In genomic region chr2:164782323-164782722, GRCh38 we compare ENCODE assay signal across 16 cellular contexts. TPM values are rescaled to one million over a fixed set of nuclear protein-coding genes. Genes with fewer than 3 reads are reported as not detected.
DNase-seq lines count a peak whose midpoint lies in the region; ATAC-seq and TF ChIP-seq lines count a peak whose summit lies in the region.
"Had no signal": no experiment of that assay in that cellular context is flagged by ENCODE, and none has a peak within 500 bp of the region (broad histone marks: within the 10 kb centered on the region; RNA-seq: fewer than 3 reads in every experiment).

No MANE protein-coding gene starts in this region.

- H3K36me3 ChIP-seq in HEK293 (ENCODE audit: control insufficient read depth in 2 of 2, insufficient read depth in 1 of 2, low read length in 2 of 2), result no peaks in the 10 kb centered on the region

- H3K27ac Mint-ChIP-seq in endothelial cell (ENCODE audit: unreplicated experiment), result peak overlapping the region; percentile 85
- H3K27ac Mint-ChIP-seq: activated CD4-positive, alpha-beta memory T cell treated with anti-CD3 and anti-CD28 coated beads for 36 hours; activated T-helper 1 cell treated with anti-CD3 and anti-CD28 coated beads, Interleukin-12 subunit alpha, Interleukin-12 subunit beta, Interleukin-2, Interleukin-4 antibody, amounts not matched to agents 30 ng/mL and 10 ng/mL and 1 ng/mL, durations not matched to agents 14 hours and 24 hours and 36 hours; effector memory CD8-positive, alpha-beta T cell had no signal

- H3K9me3 ChIP-seq in HEK293 (ENCODE audit: control insufficient read depth, insufficient read depth, low read depth, low read length), result no peaks in the 10 kb centered on the region

- no peak overlapping the region for H3K27ac ChIP-seq in HEK293 (ENCODE audit: extremely low read depth, low read depth, low read length)
- H3K27ac ChIP-seq: KMS-11 had no signal

- CTCF ChIA-PET in HEK293 (lab: Yijun Ruan, JAX), result interaction anchor here (0.6 to 1.0 kb wide), 2 partner anchors 11 to 20 kb away, joined by 5 read pairs; no protein-coding TSS in a partner anchor

- in situ Hi-C loops in GM13977 (cut with MboI; ENCODE audit: low pct_unique_long_range_greater_than_20kb, low sequenced_read_pairs, unreplicated experiment), result no loop called here

- peaks cover 16% of the 10 kb centered on the region for H3K4me1 ChIP-seq in HEK293 (ENCODE audit: control insufficient read depth, insufficient read depth, low read length)

- no peak for DNase-seq in endothelial cell (ENCODE audit: low spot score)
- no peak for DNase-seq in left ventricle myocardium superior
- DNase-seq in skeletal muscle cell (ENCODE audit: low read depth), result peak; percentile 74
- DNase-seq in medulla oblongata (ENCODE audit: extremely low spot score), result no peak
- no peak for DNase-seq in NCI-H1436 (lab: John Stamatoyannopoulos, UW)
- no peak for DNase-seq in SHP77 (lab: John Stamatoyannopoulos, UW)
- DNase-seq in GM13977 (ENCODE audit: low spot score), result no peak
- DNase-seq: activated CD4-positive, alpha-beta memory T cell treated with anti-CD3 and anti-CD28 coated beads for 36 hours; DND-41; effector memory CD8-positive, alpha-beta T cell; NCI-H1930; nucleus accumbens had no signal

- H3K4me3 ChIP-seq in HEK293 (ENCODE audit: low read depth, low read length) (no peak overlapping the region), skeletal muscle cell (ENCODE audit: low read depth, low read length) (no peak overlapping the region)
- H3K4me3 ChIP-seq: GM12878 had no signal

- H3K9me3 Mint-ChIP-seq in endothelial cell (ENCODE audit: unreplicated experiment), result no peaks in the 10 kb centered on the region
- H3K9me3 Mint-ChIP-seq: activated CD4-positive, alpha-beta memory T cell treated with anti-CD3 and anti-CD28 coated beads for 36 hours; activated T-helper 1 cell treated with anti-CD3 and anti-CD28 coated beads, Interleukin-12 subunit alpha, Interleukin-12 subunit beta, Interleukin-2, Interleukin-4 antibody, amounts not matched to agents 30 ng/mL and 10 ng/mL and 1 ng/mL, durations not matched to agents 14 hours and 24 hours and 36 hours had no signal

- H3K27me3 Mint-ChIP-seq in endothelial cell (ENCODE audit: unreplicated experiment), result peaks cover 8% of the 10 kb centered on the region
- H3K27me3 Mint-ChIP-seq: activated CD4-positive, alpha-beta memory T cell treated with anti-CD3 and anti-CD28 coated beads for 36 hours; effector memory CD8-positive, alpha-beta T cell had no signal

- TF ChIP-seq CTCF in HEK293 (tag by site-specific recombination; IDR thresholded peaks at IDR 0.05) (no peak), endothelial cell (IDR thresholded peaks at IDR 0.05; ENCODE audit: unreplicated experiment) (no peak), GM13977 (IDR thresholded peaks at IDR 0.05; ENCODE audit: extremely low read depth, insufficient read depth, missing control alignments) (no peak)

- no peak overlapping the region for H3K4me3 Mint-ChIP-seq in endothelial cell (ENCODE audit: unreplicated experiment)
- H3K4me3 Mint-ChIP-seq: activated CD4-positive, alpha-beta memory T cell treated with anti-CD3 and anti-CD28 coated beads for 36 hours; activated T-helper 1 cell treated with anti-CD3 and anti-CD28 coated beads, Interleukin-12 subunit alpha, Interleukin-12 subunit beta, Interleukin-2, Interleukin-4 antibody, amounts not matched to agents 30 ng/mL and 10 ng/mL and 1 ng/mL, durations not matched to agents 14 hours and 24 hours and 36 hours; effector memory CD8-positive, alpha-beta T cell had no signal

- POLR2A ChIA-PET in HEK293 (lab: Yijun Ruan, JAX), result no interaction called here

- intact Hi-C loops in left ventricle myocardium superior (cut with micrococcal nuclease), result no loop called here

- peaks cover 10% of the 10 kb centered on the region for H3K36me3 Mint-ChIP-seq in endothelial cell (ENCODE audit: low read depth, unreplicated experiment)
- H3K36me3 Mint-ChIP-seq: activated CD4-positive, alpha-beta memory T cell treated with anti-CD3 and anti-CD28 coated beads for 36 hours had no signal

- ATAC-seq in left ventricle myocardium superior, result peak; percentile 90
- ATAC-seq: effector memory CD8-positive, alpha-beta T cell; GM12878 had no signal

- peaks cover 47% of the 10 kb centered on the region for H3K4me1 Mint-ChIP-seq in endothelial cell (ENCODE audit: unreplicated experiment)

TF ChIP-seq in HEK293, 187 proteins besides CTCF, POLR2A, EP300 and RAD21:
- TF ChIP-seq KLF10 (tag by site-specific recombination; IDR thresholded peaks at IDR 0.05), result no peak
- TF ChIP-seq, protein P1, sequence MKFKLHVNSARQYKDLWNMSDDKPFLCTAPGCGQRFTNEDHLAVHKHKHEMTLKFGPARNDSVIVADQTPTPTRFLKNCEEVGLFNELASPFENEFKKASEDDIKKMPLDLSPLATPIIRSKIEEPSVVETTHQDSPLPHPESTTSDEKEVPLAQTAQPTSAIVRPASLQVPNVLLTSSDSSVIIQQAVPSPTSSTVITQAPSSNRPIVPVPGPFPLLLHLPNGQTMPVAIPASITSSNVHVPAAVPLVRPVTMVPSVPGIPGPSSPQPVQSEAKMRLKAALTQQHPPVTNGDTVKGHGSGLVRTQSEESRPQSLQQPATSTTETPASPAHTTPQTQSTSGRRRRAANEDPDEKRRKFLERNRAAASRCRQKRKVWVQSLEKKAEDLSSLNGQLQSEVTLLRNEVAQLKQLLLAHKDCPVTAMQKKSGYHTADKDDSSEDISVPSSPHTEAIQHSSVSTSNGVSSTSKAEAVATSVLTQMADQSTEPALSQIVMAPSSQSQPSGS (tag by site-specific recombination; IDR thresholded peaks at IDR 0.05; ENCODE audit: low read depth), result 0 out of 2 replicates have a peak, but pooled peaks have one; percentile 9

RNA-seq across cellular contexts. Expression of gene COBLL1, which starts 59.3 kb away (rescaled TPM):
- total RNA-seq in endothelial cell (ENCODE audit: unreplicated experiment) (46.6 TPM), left ventricle myocardium superior (17.0 TPM)
- total RNA-seq: activated CD4-positive, alpha-beta memory T cell treated with anti-CD3 and anti-CD28 coated beads for 36 hours; activated T-helper 1 cell treated with anti-CD3 and anti-CD28 coated beads, Interleukin-12 subunit alpha, Interleukin-12 subunit beta, Interleukin-2, Interleukin-4 antibody, amounts not matched to agents 30 ng/mL and 10 ng/mL and 1 ng/mL, durations not matched to agents 14 hours and 24 hours and 36 hours had no signal
